Comparison of ENCODE assay signal across 9 cellular contexts in the genomic region with DNA sequence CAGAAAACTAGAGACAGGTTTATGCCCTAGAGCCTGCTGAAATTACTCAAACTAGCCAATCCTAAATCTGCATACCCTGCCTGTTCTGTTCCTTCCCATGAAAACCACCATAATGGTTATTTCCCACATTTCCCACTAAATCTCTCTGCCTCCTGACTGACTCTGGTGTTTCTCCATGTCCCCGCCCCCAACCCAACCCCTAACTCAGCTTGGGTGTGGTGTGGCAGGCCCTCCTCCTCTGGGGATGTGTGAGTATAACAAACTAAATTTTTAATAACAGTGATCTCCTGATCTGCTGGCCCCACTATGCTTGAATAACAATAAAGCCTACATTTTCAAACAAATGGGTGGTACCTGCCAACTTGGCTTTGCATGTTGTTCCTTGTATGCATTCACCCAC. TPM values are rescaled to one million over a fixed set of nuclear protein-coding genes. Genes with fewer than 3 reads are reported as not detected.
"Had no signal": no experiment of that assay in that cellular context is flagged by ENCODE, and none has a peak within 500 bp of the region (broad histone marks: within the 10 kb centered on the region; RNA-seq: fewer than 3 reads in every experiment).

No MANE protein-coding gene starts in this region.

- ATAC-seq: HCT116, HepG2 had no signal

- H3K27ac Mint-ChIP-seq: HFFc6, IgD-negative memory B cell had no signal

- FAIRE-seq: HepG2 had no signal

- DNase-seq: GM23248, HFFc6, Karpas-422, KBM-7 had no signal

- H3K4me3 Mint-ChIP-seq: HFFc6, IgD-negative memory B cell had no signal

- H3K4me3 ChIP-seq: GM23248, HAP-1 had no signal

- H3K36me3 ChIP-seq: HAP-1 had no signal

RNA-seq across cellular contexts. Expression of gene C4orf54, which starts 35.5 kb away (rescaled TPM):
- total RNA-seq: GM23248, HepG2, HT1080 had no signal
